14 cellular contexts compared by ENCODE assay signal in the genomic region with DNA sequence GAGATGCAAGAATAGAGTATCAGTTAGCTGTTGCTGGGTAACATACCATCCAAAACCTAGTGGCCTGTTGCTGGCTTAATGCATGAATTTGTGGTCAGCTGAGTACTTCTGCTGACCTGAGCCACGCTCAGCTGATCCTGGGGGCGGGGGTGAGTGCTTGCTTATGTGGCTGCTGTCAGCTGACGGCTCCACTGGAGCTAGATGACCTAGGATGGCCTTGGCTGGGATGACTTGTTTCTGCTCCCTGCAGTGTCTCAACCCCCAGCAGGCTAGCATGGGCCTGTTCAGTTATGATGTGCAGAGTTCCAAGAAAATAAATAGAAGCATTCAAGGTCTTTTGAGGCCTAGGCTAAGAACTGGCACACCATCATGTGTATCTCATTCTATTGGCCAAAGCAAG.
DNase-seq lines count a peak whose midpoint lies in the region; ATAC-seq and TF ChIP-seq lines count a peak whose summit lies in the region.
"Had no signal": no experiment of that assay in that cellular context is flagged by ENCODE, and none has a peak within 500 bp of the region (broad histone marks: within the 10 kb centered on the region; RNA-seq: fewer than 3 reads in every experiment).

No MANE protein-coding gene starts in this region.

- intact Hi-C loops in heart left ventricle (cut with DNase I) = loop anchor here in 1 of 10 donors (5.0 kb wide), 1 partner anchor 51 kb away; no protein-coding TSS in a partner anchor
- intact Hi-C loops in sciatic nerve (cut with DNase I) = no loop called here
- intact Hi-C loops in esophagus muscularis mucosa (cut with DNase I) = no loop called here
- intact Hi-C loops in head of caudate nucleus (cut with DNase I) = no loop called here

- H3K4me3 ChIP-seq in AG10803 (ENCODE audit: low read length) = no peak overlapping the region
- H3K4me3 ChIP-seq in astrocyte of the spinal cord (ENCODE audit: low read depth, low read length) = no peak overlapping the region
- H3K4me3 ChIP-seq in heart left ventricle = no peak overlapping the region
- H3K4me3 ChIP-seq in brain microvascular endothelial cell (ENCODE audit: low read depth, low read length) = no peak overlapping the region
- H3K4me3 ChIP-seq in esophagus muscularis mucosa = no peak overlapping the region
- H3K4me3 ChIP-seq in coronary artery = no peak overlapping the region
- H3K4me3 ChIP-seq: SK-N-MC had no signal

- H3K9me3 ChIP-seq in heart left ventricle = peaks cover 0 to 5% (median 0%) of the 10 kb centered on the region in 12 donors
- H3K9me3 ChIP-seq in esophagus muscularis mucosa = no peaks in the 10 kb centered on the region

- H3K27me3 ChIP-seq in heart left ventricle (no peaks in the 10 kb centered on the region), brain microvascular endothelial cell (replicated peaks) (no peaks in the 10 kb centered on the region), esophagus muscularis mucosa (no peaks in the 10 kb centered on the region)

- H3K4me1 ChIP-seq in heart left ventricle = no peaks in the 10 kb centered on the region
- H3K4me1 ChIP-seq in esophagus muscularis mucosa = no peaks in the 10 kb centered on the region

- TF ChIP-seq CTCF in AG10803 (conservative IDR thresholded peaks at IDR 0.05; ENCODE audit: low read length) (no peak), astrocyte of the spinal cord (IDR thresholded peaks at IDR 0.05; ENCODE audit: low read depth, low read length) (no peak), heart left ventricle (IDR thresholded peaks at IDR 0.05) (no peak), brain microvascular endothelial cell (IDR thresholded peaks at IDR 0.05; ENCODE audit: low read depth, low read length, missing control alignments) (no peak), esophagus muscularis mucosa (IDR thresholded peaks at IDR 0.05) (no peak), coronary artery (IDR thresholded peaks at IDR 0.05) (no peak)

- DNase-seq in AG10803 (ENCODE audit: low read depth) = peak; percentile 53
- peak; percentile 25 for DNase-seq in astrocyte of the spinal cord (ENCODE audit: low read depth, low spot score)
- DNase-seq in heart left ventricle = peak in 3 of 5 donors; percentile 36 to 66 (median 48)
- no peak for DNase-seq in sciatic nerve (ENCODE audit: low spot score)
- no peak for DNase-seq in brain microvascular endothelial cell
- no peak for DNase-seq in esophagus muscularis mucosa (ENCODE audit: extremely low spot score)
- DNase-seq in head of caudate nucleus = no peak
- no peak for DNase-seq in coronary artery (ENCODE audit: low spot score)
- DNase-seq: activated CD4-positive, alpha-beta T cell treated with anti-CD3 and anti-CD28 coated beads, Interleukin-2, amount 50 U/mL, for 4 hours; activated T-cell treated with anti-CD3 and anti-CD28 coated beads, Interleukin-2, amount 50 U/mL, for 72 hours; NCI-H1417 treated with DMSO at 0.1 percent for 48 hours; NCI-H226 had no signal

- H3K36me3 ChIP-seq in heart left ventricle (peaks cover 0 to 75% (median 4%) of the 10 kb centered on the region in 9 donors), brain microvascular endothelial cell (replicated peaks) (no peaks in the 10 kb centered on the region), esophagus muscularis mucosa (peaks cover 0 to 32% (median 4%) of the 10 kb centered on the region in 4 donors)

- TF ChIP-seq POLR2A in heart left ventricle (IDR thresholded peaks at IDR 0.05) (no peak), esophagus muscularis mucosa (IDR thresholded peaks at IDR 0.05; ENCODE audit: low read depth) (no peak)

- TF ChIP-seq EP300 in esophagus muscularis mucosa (IDR thresholded peaks at IDR 0.05) = no peak

- 62 to 89% (median 82%) methylated on average over 3 of the region's 3 CpGs for WGBS in heart left ventricle, 4 donors
- WGBS in esophagus muscularis mucosa = 83% methylated on average over 3 of the region's 3 CpGs

- ATAC-seq in heart left ventricle (peak; percentile 6 to 72 (median 68)), sciatic nerve (peak; percentile 96)
- ATAC-seq: activated T-cell treated with anti-CD3 and anti-CD28 coated beads, Interleukin-2, amount 50 U/mL, for 72 hours had no signal

- H3K27ac ChIP-seq in heart left ventricle = no peak overlapping the region
- no peak overlapping the region for H3K27ac ChIP-seq in brain microvascular endothelial cell
- H3K27ac ChIP-seq in esophagus muscularis mucosa (replicated peaks in 1 of 4) = no peak overlapping the region
- no peak overlapping the region for H3K27ac ChIP-seq in coronary artery
- H3K27ac ChIP-seq: HL-60, SK-N-MC had no signal

- in situ Hi-C loops in astrocyte of the spinal cord (cut with HindIII; ENCODE audit: low sequenced_read_pairs) = no loop called here
- in situ Hi-C loops in brain microvascular endothelial cell (cut with HindIII; ENCODE audit: low pct_ligation_motif_present, low sequenced_read_pairs) = no loop called here

Comparison
In these comparisons a context has a peak if more than half of its experiments do, and no peak if none do; other contexts are left out.
1. DNase-seq: peak in AG10803 (single experiment), astrocyte of the spinal cord (single experiment) and heart left ventricle (3 of 5); none in sciatic nerve (single experiment), brain microvascular endothelial cell (single experiment), esophagus muscularis mucosa (single experiment), head of caudate nucleus (0 of 42) and coronary artery (single experiment).